9 cellular contexts compared by ENCODE assay signal in genomic region chr6:6851059-6851658, GRCh38.
A peak's percentile ranks its signal among the peaks of the same experiment; 100 is the strongest.
DNase-seq lines count a peak whose midpoint lies in the region; ATAC-seq, FAIRE-seq and TF ChIP-seq lines count a peak whose summit lies in the region.
"Had no signal": no experiment of that assay in that cellular context is flagged by ENCODE, and none has a peak within 500 bp of the region (broad histone marks: within the 10 kb centered on the region; RNA-seq: fewer than 3 reads in every experiment).

No MANE protein-coding gene starts in this region.

- ATAC-seq in K562: peak; percentile 99
- ATAC-seq in HepG2: no peak; the same call in 2 of the 3 replicates
- no peak for ATAC-seq in HG02763 (IDR thresholded peaks at IDR 0.05; ENCODE audit: unreplicated experiment)
- no peak for ATAC-seq in GM21447 (IDR thresholded peaks at IDR 0.05; ENCODE audit: unreplicated experiment)
- no peak for ATAC-seq in HG03460 (IDR thresholded peaks at IDR 0.05; ENCODE audit: unreplicated experiment)

- in situ Hi-C loops in K562 (cut with MboI): no loop called here
- in situ Hi-C loops in HepG2 (cut with HindIII; ENCODE audit: extremely low pct_ligation_motif_present, low pct_unique_long_range_greater_than_20kb): no loop called here

- peak overlapping the region; percentile 99 for H2AFZ ChIP-seq in K562 (ENCODE audit: low read depth, low read length)
- no peak overlapping the region for H2AFZ ChIP-seq in HepG2 (ENCODE audit: low read length)

- peaks cover 3% of the 10 kb centered on the region for H3K9me3 ChIP-seq in A673 (ENCODE audit: low read depth, low read length, poor library complexity, severe bottlenecking)
- H3K9me3 ChIP-seq in K562 (replicated peaks; ENCODE audit: control insufficient read depth, insufficient read depth, low read depth, low read length): no peaks in the 10 kb centered on the region
- no peaks in the 10 kb centered on the region for H3K9me3 ChIP-seq in HepG2 (ENCODE audit: low read length)

- BruUV-seq in A673 (replicated peaks; lab: Mats Ljungman, UMichigan) (no TSS peak), K562 (replicated peaks; lab: Mats Ljungman, UMichigan) (no TSS peak), HepG2 (replicated peaks; lab: Mats Ljungman, UMichigan) (no TSS peak)

- H3K9ac ChIP-seq in K562 (ENCODE audit: insufficient read depth in 1 of 2, low read depth in 2 of 2, low read length in 2 of 2): no peak overlapping the region
- H3K9ac ChIP-seq in HepG2 (ENCODE audit: insufficient read depth, low read depth, low read length): no peak overlapping the region

- no peak for TF ChIP-seq POLR2A in K562 (conservative IDR thresholded peaks at IDR 0.05)
- TF ChIP-seq POLR2A in HepG2 (IDR thresholded peaks at IDR 0.05; ENCODE audit: insufficient read depth in 1 of 2, low read depth in 2 of 2, low read length in 2 of 2): no peak

- no peaks in the 10 kb centered on the region for H4K20me1 ChIP-seq in K562 (replicated peaks; ENCODE audit: control insufficient read depth, insufficient read depth, low read length)
- no peaks in the 10 kb centered on the region for H4K20me1 ChIP-seq in HepG2 (ENCODE audit: insufficient read depth, low read length)

- H3K27ac ChIP-seq in A673 (ENCODE audit: low read depth, low read length, poor library complexity, severe bottlenecking) (peak overlapping the region; percentile 66), K562 (ENCODE audit: extremely low read depth, low read depth, low read length) (peak overlapping the region; percentile 53), HepG2 (ENCODE audit: extremely low read length, insufficient read depth, low read length) (no peak overlapping the region)

- peak; percentile 97 for FAIRE-seq in K562 (lab: Jason Lieb, UNC)
- FAIRE-seq in HepG2 (lab: Jason Lieb, UNC): no peak
- FAIRE-seq: endometrium had no signal

- H3K4me2 ChIP-seq in K562 (ENCODE audit: insufficient read depth, low read length) (peak overlapping the region; percentile 47; the same call in 1 of the 2 replicates), HepG2 (ENCODE audit: low read depth, low read length) (no peak overlapping the region)

- TF ChIP-seq CTCF in A673 (conservative IDR thresholded peaks at IDR 0.05; ENCODE audit: low read depth, low read length): no peak
- no peak for TF ChIP-seq CTCF in K562 (IDR thresholded peaks at IDR 0.05 in 2 of 3, conservative IDR thresholded peaks at IDR 0.05 in 1 of 3; ENCODE audit: insufficient read depth in 2 of 3, low read depth in 1 of 3, low read length in 3 of 3)
- no peak for TF ChIP-seq CTCF in HepG2 (CRISPR knock-in tag; IDR thresholded peaks at IDR 0.05)

- TF ChIP-seq EP300 in K562 (IDR thresholded peaks at IDR 0.05; ENCODE audit: low read length) (no peak), HepG2 (IDR thresholded peaks at IDR 0.05; ENCODE audit: low read depth in 2 of 2, low read length in 2 of 2) (no peak), HepG2 (CRISPR knock-in tag; IDR thresholded peaks at IDR 0.05; ENCODE audit: borderline replicate concordance) (no peak)

- TF ChIP-seq RAD21 in K562 (CRISPR knock-in tag; conservative IDR thresholded peaks at IDR 0.05 in 1 of 2, IDR thresholded peaks at IDR 0.05 in 1 of 2) (peak in 1 of 2 experiments; percentile 7; a peak in 1 of 4 replicates), HepG2 (CRISPR knock-in tag; IDR thresholded peaks at IDR 0.05) (no peak)

- H3K36me3 ChIP-seq in A673 (ENCODE audit: insufficient read depth, low read length, poor library complexity, severe bottlenecking) (no peaks in the 10 kb centered on the region), K562 (ENCODE audit: control insufficient read depth, insufficient read depth, low read length) (no peaks in the 10 kb centered on the region), HepG2 (replicated peaks in 1 of 2; ENCODE audit: control insufficient read depth in 1 of 2, insufficient read depth in 2 of 2, low read length in 2 of 2) (no peaks in the 10 kb centered on the region)

- intact Hi-C loops in A673 (cut with micrococcal nuclease; ENCODE audit: unreplicated experiment): no loop called here
- intact Hi-C loops in K562 (cut with micrococcal nuclease): no loop called here
- intact Hi-C loops in HepG2 (cut with micrococcal nuclease; ENCODE audit: unreplicated experiment): no loop called here

- no peaks in the 10 kb centered on the region for H3K9me1 ChIP-seq in K562 (ENCODE audit: control insufficient read depth, insufficient read depth, low read length)

- H3K27me3 ChIP-seq in A673 (replicated peaks; ENCODE audit: insufficient read depth, low read depth, low read length, poor library complexity) (no peaks in the 10 kb centered on the region), K562 (ENCODE audit: control insufficient read depth in 2 of 2, insufficient read depth in 2 of 2, low read length in 2 of 2) (no peaks in the 10 kb centered on the region), HepG2 (ENCODE audit: control insufficient read depth in 1 of 2, insufficient read depth in 2 of 2, low read length in 2 of 2) (peaks cover 0 to 8% of the 10 kb centered on the region in 2 experiments; a peak in 3 of 5 replicates)

- CTCF ChIA-PET in A673 (lab: Charles Lee) (no interaction called here), K562 (lab: Yijun Ruan, JAX; ENCODE audit: low intra/inter-chr PET ratio) (no interaction called here), HepG2 (lab: Yijun Ruan, JAX; ENCODE audit: low intra/inter-chr PET ratio, low total read pairs) (no interaction called here)

- H3K4me1 ChIP-seq in A673 (ENCODE audit: insufficient read depth, low read length, poor library complexity, severe bottlenecking): peaks cover 24% of the 10 kb centered on the region
- peaks cover 1 to 9% of the 10 kb centered on the region in 2 experiments; a peak in 3 of 5 replicates for H3K4me1 ChIP-seq in K562 (replicated peaks in 1 of 2; ENCODE audit: control insufficient read depth in 2 of 2, insufficient read depth in 2 of 2, low read length in 2 of 2)
- no peaks in the 10 kb centered on the region for H3K4me1 ChIP-seq in HepG2 (ENCODE audit: insufficient read depth, low read length)

- H3K79me2 ChIP-seq in K562 (ENCODE audit: control insufficient read depth, insufficient read depth, low read length): no peaks in the 10 kb centered on the region
- no peaks in the 10 kb centered on the region for H3K79me2 ChIP-seq in HepG2 (ENCODE audit: insufficient read depth, low read length)

- DNase-seq in A673 (ENCODE audit: low spot score): peak; percentile 71
- DNase-seq in HT-29 (ENCODE audit: low spot score): peak; percentile 78
- peak; percentile 85 to 94 (median 93) for DNase-seq in K562 (ENCODE audit: extremely low read depth in 1 of 4, low spot score in 3 of 4)
- DNase-seq in HepG2 (ENCODE audit: low spot score): peak; percentile 12
- no peak for DNase-seq in NCI-H524 (lab: John Stamatoyannopoulos, UW)

- WGBS in K562 (ENCODE audit: insufficient coverage, low coverage, missing lambda C conversion rate): 21% methylated on average over 6 of the region's 6 CpGs
- WGBS in HepG2 (ENCODE audit: low lambda C conversion rate): 61% methylated on average over 6 of the region's 6 CpGs

- H3K4me3 ChIP-seq in A673 (ENCODE audit: low read depth, low read length, poor library complexity, severe bottlenecking) (no peak overlapping the region), K562 (no peak overlapping the region), HepG2 (replicated peaks in 1 of 3; ENCODE audit: insufficient read depth in 1 of 3, low read depth in 2 of 3, low read length in 3 of 3) (no peak overlapping the region)

- POLR2A ChIA-PET in A673 (lab: Charles Lee; ENCODE audit: low non-redundant PET) (no interaction called here), K562 (lab: Yijun Ruan, JAX) (interaction anchor here (0.6 to 1.6 kb wide), 10 partner anchors 9 to 600 kb away, joined by 3 to 9 read pairs (median 3); no protein-coding TSS in a partner anchor), HepG2 (lab: Yijun Ruan, JAX) (no interaction called here)

TF ChIP-seq in HepG2, 621 proteins besides CTCF, POLR2A, EP300 and RAD21:
- TF ChIP-seq NFYB (CRISPR knock-in tag; IDR thresholded peaks at IDR 0.05) (0 out of 2 replicates have a peak, but pooled peaks have one; percentile 37), MIER2 (CRISPR knock-in tag; IDR thresholded peaks at IDR 0.05) (no peak), SP2 (CRISPR knock-in tag; IDR thresholded peaks at IDR 0.05) (no peak), FOXA1 (IDR thresholded peaks at IDR 0.05) (no peak), FOXA1 (CRISPR knock-in tag; IDR thresholded peaks at IDR 0.05) (0 out of 2 replicates have a peak, but pooled peaks have one; percentile 32), NFYC (CRISPR knock-in tag; IDR thresholded peaks at IDR 0.05) (peak; percentile 60; the same call in 1 of the 2 replicates), USF2 (IDR thresholded peaks at IDR 0.05; ENCODE audit: low read depth, low read length) (peak; percentile 47; the same call in 1 of the 2 replicates), USF2 (CRISPR knock-in tag; IDR thresholded peaks at IDR 0.05; ENCODE audit: borderline replicate concordance) (no peak; the same call in 1 of the 2 replicates), FOSL2 (CRISPR knock-in tag; IDR thresholded peaks at IDR 0.05) (peak; percentile 63), ZSCAN30 (CRISPR knock-in tag; IDR thresholded peaks at IDR 0.05) (no peak)

Comparison
In these comparisons a context has a peak if more than half of its experiments do, and no peak if none do; other contexts are left out.
1. DNase-seq: peak in A673 (single experiment), HT-29 (single experiment), K562 (4 of 4) and HepG2 (single experiment); none in NCI-H524 (0 of 2).